Comparison of ENCODE assay signal across 16 cellular contexts in the genomic region with DNA sequence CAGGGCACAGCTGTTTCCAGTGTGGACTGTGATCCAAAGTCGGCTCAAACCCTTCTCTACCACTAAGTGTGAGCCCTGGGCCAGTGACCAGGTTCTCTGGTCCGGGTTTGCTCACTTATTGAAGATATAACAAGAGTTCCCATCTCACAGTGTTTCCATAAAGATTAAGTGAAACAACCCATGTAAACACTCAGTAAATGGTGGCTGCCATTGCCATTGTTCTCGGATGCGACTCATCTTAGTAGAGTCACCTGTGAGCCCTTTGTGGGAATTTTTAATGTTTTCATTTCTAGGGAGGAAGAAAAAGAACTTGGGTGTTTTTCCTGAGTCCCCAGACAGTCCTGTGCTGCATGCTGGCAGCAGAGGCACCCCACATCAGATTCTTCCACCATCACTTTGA. TPM values are rescaled to one million over a fixed set of nuclear protein-coding genes. Genes with fewer than 3 reads are reported as not detected.
DNase-seq lines count a peak whose midpoint lies in the region; TF ChIP-seq lines count a peak whose summit lies in the region.
"Had no signal": no experiment of that assay in that cellular context is flagged by ENCODE, and none has a peak within 500 bp of the region (broad histone marks: within the 10 kb centered on the region; RNA-seq: fewer than 3 reads in every experiment).

No MANE protein-coding gene starts in this region.

- no peak overlapping the region for H3K4me2 ChIP-seq in mammary epithelial cell (ENCODE audit: insufficient read depth, low read depth, low read length)
- H3K4me2 ChIP-seq: BLaER1, GM23338 had no signal

- dilution Hi-C loops in mammary epithelial cell (cut with HindIII; ENCODE audit: low sequenced_read_pairs) = no loop called here

- H3K9me3 Mint-ChIP-seq in MCF 10A (ENCODE audit: unreplicated experiment) = no peaks in the 10 kb centered on the region
- H3K9me3 Mint-ChIP-seq in endothelial cell (ENCODE audit: unreplicated experiment) = no peaks in the 10 kb centered on the region
- no peaks in the 10 kb centered on the region for H3K9me3 Mint-ChIP-seq in glutamatergic neuron (ENCODE audit: unreplicated experiment)
- H3K9me3 Mint-ChIP-seq: CD8-positive, alpha-beta memory T cell; GM23338 had no signal

- no peak for TF ChIP-seq CTCF in mammary epithelial cell (conservative IDR thresholded peaks at IDR 0.05 in 1 of 2, IDR thresholded peaks at IDR 0.05 in 1 of 2; ENCODE audit: extremely low read depth in 1 of 2, insufficient read depth in 1 of 2, low read depth in 1 of 2, low read length in 2 of 2)
- TF ChIP-seq CTCF in MCF 10A (IDR thresholded peaks at IDR 0.05; ENCODE audit: unreplicated experiment) = no peak
- no peak for TF ChIP-seq CTCF in endothelial cell (IDR thresholded peaks at IDR 0.05; ENCODE audit: unreplicated experiment)
- TF ChIP-seq CTCF in glutamatergic neuron (IDR thresholded peaks at IDR 0.05; ENCODE audit: partially characterized antibody, unreplicated experiment) = no peak

- H2AFZ ChIP-seq in mammary epithelial cell (ENCODE audit: low read depth, low read length) = no peak overlapping the region
- H2AFZ ChIP-seq: GM23338 had no signal

- no peak overlapping the region for H3K27ac ChIP-seq in mammary epithelial cell (ENCODE audit: insufficient read depth, low read depth, low read length)
- H3K27ac ChIP-seq: 22Rv1, BLaER1 had no signal

- in situ Hi-C loops in mammary epithelial cell (cut with MboI; ENCODE audit: low sequenced_read_pairs in 2 of 2) = no loop called here

- H3K4me3 Mint-ChIP-seq in MCF 10A (ENCODE audit: unreplicated experiment) (no peak overlapping the region), endothelial cell (ENCODE audit: unreplicated experiment) (no peak overlapping the region), glutamatergic neuron (ENCODE audit: unreplicated experiment) (peak overlapping the region; percentile 67)
- H3K4me3 Mint-ChIP-seq: GM23338 had no signal

- BruUV-seq in mammary epithelial cell (replicated peaks; lab: Mats Ljungman, UMichigan) (no TSS peak), MCF 10A (replicated peaks; lab: Mats Ljungman, UMichigan) (no TSS peak)

- H3K9me3 ChIP-seq in mammary epithelial cell (replicated peaks; ENCODE audit: insufficient read depth, low read length) = no peaks in the 10 kb centered on the region
- H3K9me3 ChIP-seq: BLaER1, Caco-2 had no signal

- POLR2A ChIA-PET in MCF 10A (lab: Yijun Ruan, JAX) = no interaction called here

- H3K27me3 Mint-ChIP-seq in MCF 10A (ENCODE audit: insufficient read depth, unreplicated experiment) (no peaks in the 10 kb centered on the region), endothelial cell (ENCODE audit: unreplicated experiment) (peaks cover 4% of the 10 kb centered on the region), glutamatergic neuron (ENCODE audit: unreplicated experiment) (peaks cover 3% of the 10 kb centered on the region)

- CTCF ChIA-PET in mammary epithelial cell (lab: Charles Lee; ENCODE audit: low non-redundant PET) (no interaction called here), MCF 10A (lab: Yijun Ruan, JAX) (no interaction called here)

- no peak overlapping the region for H3K9ac ChIP-seq in mammary epithelial cell (ENCODE audit: insufficient read depth, low read length)
- H3K9ac ChIP-seq: BLaER1 had no signal

- H4K20me1 ChIP-seq in mammary epithelial cell (ENCODE audit: insufficient read depth, low read length) = no peaks in the 10 kb centered on the region
- H4K20me1 ChIP-seq: BLaER1 had no signal

- no peaks in the 10 kb centered on the region for H3K4me1 ChIP-seq in mammary epithelial cell (ENCODE audit: insufficient read depth, low read length)
- H3K4me1 ChIP-seq: Caco-2 had no signal

- H3K27ac Mint-ChIP-seq in MCF 10A (ENCODE audit: low read depth, unreplicated experiment) (no peak overlapping the region), endothelial cell (ENCODE audit: unreplicated experiment) (peak overlapping the region; percentile 42), glutamatergic neuron (ENCODE audit: unreplicated experiment) (no peak overlapping the region)
- H3K27ac Mint-ChIP-seq: GM23338 had no signal

- intact Hi-C loops in mammary epithelial cell (cut with micrococcal nuclease) (no loop called here), MCF 10A (cut with micrococcal nuclease) (no loop called here)

- peaks cover 5% of the 10 kb centered on the region for H3K36me3 ChIP-seq in mammary epithelial cell (ENCODE audit: insufficient read depth, low read length)

- no peaks in the 10 kb centered on the region for H3K79me2 ChIP-seq in mammary epithelial cell (ENCODE audit: insufficient read depth, low read length)

- H3K4me3 ChIP-seq in mammary epithelial cell (replicated peaks in 1 of 3; ENCODE audit: insufficient read depth in 1 of 3, low read depth in 2 of 3, low read length in 3 of 3) = no peak overlapping the region
- H3K4me3 ChIP-seq: BLaER1, GM12878, GM23338 had no signal

- H3K4me1 Mint-ChIP-seq in MCF 10A (ENCODE audit: insufficient read depth, unreplicated experiment) (no peaks in the 10 kb centered on the region), endothelial cell (ENCODE audit: unreplicated experiment) (peaks cover 8% of the 10 kb centered on the region), glutamatergic neuron (ENCODE audit: low read depth, unreplicated experiment) (peaks cover 12% of the 10 kb centered on the region)

- WGBS in mammary epithelial cell (ENCODE audit: low coverage, missing lambda C conversion rate) = 86% methylated on average over 4 of the region's 4 CpGs

- peak; percentile 4 for DNase-seq in mammary epithelial cell
- no peak for DNase-seq in MCF 10A (ENCODE audit: unreplicated experiment)
- peak; percentile 2 for DNase-seq in DMS53 treated with DMSO at 0.1 percent for 48 hours (lab: John Stamatoyannopoulos, UW; ENCODE audit: unreplicated experiment)
- DNase-seq in endothelial cell (ENCODE audit: low spot score) = no peak
- no peak for DNase-seq in glutamatergic neuron
- DNase-seq in retina = no peak
- no peak for DNase-seq in GF-D8 (lab: John Stamatoyannopoulos, UW)
- DNase-seq in NCI-H1092 (lab: John Stamatoyannopoulos, UW) = no peak
- DNase-seq: AML-193; Caco-2; CD8-positive, alpha-beta memory T cell; H7 had no signal

- H3K27me3 ChIP-seq in mammary epithelial cell (ENCODE audit: insufficient read depth, low read length) = no peaks in the 10 kb centered on the region
- H3K27me3 ChIP-seq: BLaER1 had no signal

- H3K36me3 Mint-ChIP-seq in MCF 10A (ENCODE audit: insufficient read depth, unreplicated experiment) (no peaks in the 10 kb centered on the region), endothelial cell (ENCODE audit: low read depth, unreplicated experiment) (no peaks in the 10 kb centered on the region), glutamatergic neuron (ENCODE audit: unreplicated experiment) (no peaks in the 10 kb centered on the region)

RNA-seq across cellular contexts. Expression of a gene that starts 53.4 kb away (rescaled TPM):
- total RNA-seq in mammary epithelial cell = 100 to 1,000 TPM; 117 to 125 TPM
- polyA plus RNA-seq in mammary epithelial cell = 393 TPM
- 247 TPM for polyA minus RNA-seq in mammary epithelial cell
- total RNA-seq in MCF 10A (2022) = 36.5 and 40.9 TPM in 2 replicates
- total RNA-seq in endothelial cell (ENCODE audit: unreplicated experiment) = 138 TPM
- 166 TPM for total RNA-seq in glutamatergic neuron (ENCODE audit: unreplicated experiment)

RNA-seq across cellular contexts. Expression of a gene that starts 53.5 kb away (rescaled TPM):
- total RNA-seq in mammary epithelial cell (1 to 10 TPM; 7.7 to 9.0 TPM), MCF 10A (2022) (4.1 and 5.5 TPM in 2 replicates), endothelial cell (ENCODE audit: unreplicated experiment) (9.2 TPM), glutamatergic neuron (ENCODE audit: unreplicated experiment) (9.5 TPM)
- polyA plus RNA-seq in mammary epithelial cell = 3.0 TPM
- polyA minus RNA-seq in mammary epithelial cell = 9.4 TPM

Comparison
In these comparisons a context has a peak if more than half of its experiments do, and no peak if none do; other contexts are left out.
1. DNase-seq: peak in mammary epithelial cell (single experiment) and DMS53 treated with DMSO at 0.1 percent for 48 hours (single experiment); none in MCF 10A (single experiment), endothelial cell (single experiment), glutamatergic neuron (single experiment), retina (single experiment), GF-D8 (single experiment) and NCI-H1092 (single experiment).